Comparison of ENCODE assay signal across 17 cellular contexts in the genomic region with DNA sequence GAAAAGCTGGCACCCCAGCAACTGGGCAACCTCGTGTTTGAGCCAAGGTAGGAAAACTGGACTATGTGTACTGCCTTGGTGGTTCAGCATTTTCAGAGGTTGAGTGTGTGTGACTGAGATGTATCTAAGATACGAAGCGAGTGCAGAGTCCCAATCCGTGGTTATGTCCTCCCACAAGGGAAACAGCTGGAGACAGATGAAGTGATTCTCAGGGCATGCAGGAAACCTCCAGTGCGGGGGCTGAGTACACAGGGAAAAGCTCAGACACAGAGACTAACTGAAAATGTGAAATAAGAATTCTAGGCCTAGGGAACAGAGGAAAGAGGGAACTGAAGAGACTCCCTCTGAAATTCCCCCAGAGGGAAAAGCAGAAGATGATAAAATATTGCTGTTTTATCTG.
DNase-seq lines count a peak whose midpoint lies in the region; ATAC-seq and TF ChIP-seq lines count a peak whose summit lies in the region.
"Had no signal": no experiment of that assay in that cellular context is flagged by ENCODE, and none has a peak within 500 bp of the region (broad histone marks: within the 10 kb centered on the region; RNA-seq: fewer than 3 reads in every experiment).

No MANE protein-coding gene starts in this region.

- H3K9me3 ChIP-seq in SK-N-MC (ENCODE audit: low read depth, low read length) (no peaks in the 10 kb centered on the region), upper lobe of left lung (no peaks in the 10 kb centered on the region)
- H3K9me3 ChIP-seq: SJCRH30 had no signal

- no peaks in the 10 kb centered on the region for H3K36me3 Mint-ChIP-seq in nephron progenitor cell (ENCODE audit: low read depth)
- H3K36me3 Mint-ChIP-seq in naive thymus-derived CD8-positive, alpha-beta T cell = no peaks in the 10 kb centered on the region
- H3K36me3 Mint-ChIP-seq: activated naive CD8-positive, alpha-beta T cell treated with anti-CD3 and anti-CD28 coated beads, Interleukin-2, amount 10 ng/mL, durations not matched to agents 7 days and 5 days had no signal

- TF ChIP-seq CTCF in fibroblast of villous mesenchyme (IDR thresholded peaks at IDR 0.05; ENCODE audit: insufficient read depth, low read depth, low read length) (no peak), nephron progenitor cell (IDR thresholded peaks at IDR 0.05) (no peak), upper lobe of left lung (IDR thresholded peaks at IDR 0.05) (no peak)

- H3K4me3 ChIP-seq in SK-N-MC (no peak overlapping the region), fibroblast of villous mesenchyme (ENCODE audit: low read depth, low read length) (no peak overlapping the region), upper lobe of left lung (no peak overlapping the region)
- H3K4me3 ChIP-seq: SJCRH30 had no signal

- H3K27ac ChIP-seq in SK-N-MC (peak overlapping the region; percentile 46; the same call in 1 of the 2 replicates), upper lobe of left lung (peak overlapping the region in 3 of 4 donors; percentile 4 to 33 (median 9))
- H3K27ac ChIP-seq: SJCRH30 had no signal

- no peaks in the 10 kb centered on the region for H3K27me3 ChIP-seq in upper lobe of left lung

- H3K4me1 ChIP-seq in upper lobe of left lung = peaks cover 0 to 5% (median 0%) of the 10 kb centered on the region in 4 donors
- H3K4me1 ChIP-seq: SJCRH30 had no signal

- TF ChIP-seq POLR2A in upper lobe of left lung (IDR thresholded peaks at IDR 0.05) = no peak

- 32 to 35% methylated on average over 5 of the region's 5 CpGs for WGBS in upper lobe of left lung, 2 donors

- peak overlapping the region; percentile 10 for H3K4me3 Mint-ChIP-seq in nephron progenitor cell
- H3K4me3 Mint-ChIP-seq in naive thymus-derived CD8-positive, alpha-beta T cell = no peak overlapping the region
- H3K4me3 Mint-ChIP-seq: activated B cell treated with CpG ODN at 0.5 μM for 24 hours; activated CD8-positive, alpha-beta T cell treated with anti-CD3 and anti-CD28 coated beads, Interleukin-2, amount 10 ng/mL, durations not matched to agents 7 days and 5 days; activated naive CD8-positive, alpha-beta T cell treated with anti-CD3 and anti-CD28 coated beads, Interleukin-2, amount 10 ng/mL, durations not matched to agents 7 days and 5 days had no signal

- ATAC-seq in upper lobe of left lung (ENCODE audit: low FRiP score in 2 of 2) = peak in 1 of 2 donors; percentile 40
- no peak for ATAC-seq in naive thymus-derived CD8-positive, alpha-beta T cell
- no peak for ATAC-seq in HG03039 (IDR thresholded peaks at IDR 0.05; ENCODE audit: unreplicated experiment)
- ATAC-seq: activated CD8-positive, alpha-beta T cell treated with anti-CD3 and anti-CD28 coated beads, Interleukin-2, amount 10 ng/mL, durations not matched to agents 7 days and 5 days had no signal

- TF ChIP-seq EP300 in upper lobe of left lung (IDR thresholded peaks at IDR 0.05) = no peak

- no peaks in the 10 kb centered on the region for H3K9me3 Mint-ChIP-seq in nephron progenitor cell
- peaks cover 0 to 3% (median 0%) of the 10 kb centered on the region in 9 donors for H3K9me3 Mint-ChIP-seq in naive thymus-derived CD8-positive, alpha-beta T cell
- H3K9me3 Mint-ChIP-seq: activated B cell treated with CpG ODN at 0.5 μM for 24 hours; activated naive CD8-positive, alpha-beta T cell treated with anti-CD3 and anti-CD28 coated beads, Interleukin-2, amount 10 ng/mL, durations not matched to agents 7 days and 5 days had no signal

- POLR2A ChIA-PET in naive thymus-derived CD8-positive, alpha-beta T cell (lab: Charles Lee) = no interaction called here

- DNase-seq in SK-N-MC (ENCODE audit: low read depth, low spot score) = no peak
- peak; percentile 3 for DNase-seq in fibroblast of villous mesenchyme (ENCODE audit: low read depth)
- no peak for DNase-seq in nephron progenitor cell
- DNase-seq in upper lobe of left lung = no peak
- DNase-seq in naive thymus-derived CD8-positive, alpha-beta T cell = no peak
- DNase-seq in stimulated activated CD4-positive, alpha-beta T cell treated with anti-CD3 and anti-CD28 coated beads, Interleukin-12 subunit alpha, Interleukin-12 subunit beta, amount 100 ng/mL, for 4 hours = no peak
- DNase-seq: activated B cell treated with CpG ODN at 0.5 μM for 24 hours; activated CD8-positive, alpha-beta T cell treated with anti-CD3 and anti-CD28 coated beads, Interleukin-2, amount 10 ng/mL, durations not matched to agents 7 days and 5 days; activated naive CD8-positive, alpha-beta T cell treated with anti-CD3 and anti-CD28 coated beads, Interleukin-2, amount 10 ng/mL, durations not matched to agents 7 days and 5 days; islet precursor cell; midbrain; NCI-H1417 treated with DMSO at 0.1 percent for 48 hours; NCI-H69; OCI-M1; SJCRH30; stimulated activated CD4-positive, alpha-beta T cell treated with anti-CD3 and anti-CD28 coated beads, Interleukin-4, amount 100 ng/mL, for 1 hour had no signal

- H3K27ac Mint-ChIP-seq in nephron progenitor cell = no peak overlapping the region
- no peak overlapping the region for H3K27ac Mint-ChIP-seq in naive thymus-derived CD8-positive, alpha-beta T cell
- H3K27ac Mint-ChIP-seq: activated B cell treated with CpG ODN at 0.5 μM for 24 hours; activated CD8-positive, alpha-beta T cell treated with anti-CD3 and anti-CD28 coated beads, Interleukin-2, amount 10 ng/mL, durations not matched to agents 7 days and 5 days; activated naive CD8-positive, alpha-beta T cell treated with anti-CD3 and anti-CD28 coated beads, Interleukin-2, amount 10 ng/mL, durations not matched to agents 7 days and 5 days had no signal

- peaks cover 2% of the 10 kb centered on the region for H3K27me3 Mint-ChIP-seq in nephron progenitor cell (ENCODE audit: low read depth, poor library complexity)
- H3K27me3 Mint-ChIP-seq in naive thymus-derived CD8-positive, alpha-beta T cell = peaks cover 0 to 10% (median 5%) of the 10 kb centered on the region in 5 donors
- H3K27me3 Mint-ChIP-seq: activated B cell treated with CpG ODN at 0.5 μM for 24 hours; activated naive CD8-positive, alpha-beta T cell treated with anti-CD3 and anti-CD28 coated beads, Interleukin-2, amount 10 ng/mL, durations not matched to agents 7 days and 5 days had no signal

- no peaks in the 10 kb centered on the region for H3K36me3 ChIP-seq in SK-N-MC (ENCODE audit: insufficient read depth, low read length)
- no peaks in the 10 kb centered on the region for H3K36me3 ChIP-seq in upper lobe of left lung
- H3K36me3 ChIP-seq: SJCRH30 had no signal

- peaks cover 32% of the 10 kb centered on the region for H3K4me1 Mint-ChIP-seq in nephron progenitor cell
- H3K4me1 Mint-ChIP-seq in naive thymus-derived CD8-positive, alpha-beta T cell = peaks cover 0 to 6% (median 0%) of the 10 kb centered on the region in 4 donors
- H3K4me1 Mint-ChIP-seq: activated B cell treated with CpG ODN at 0.5 μM for 24 hours; activated naive CD8-positive, alpha-beta T cell treated with anti-CD3 and anti-CD28 coated beads, Interleukin-2, amount 10 ng/mL, durations not matched to agents 7 days and 5 days had no signal

- H3K9ac ChIP-seq in SK-N-MC (ENCODE audit: insufficient read length) = no peak overlapping the region
